Comparison of ENCODE assay signal across 8 cellular contexts in the genomic region with DNA sequence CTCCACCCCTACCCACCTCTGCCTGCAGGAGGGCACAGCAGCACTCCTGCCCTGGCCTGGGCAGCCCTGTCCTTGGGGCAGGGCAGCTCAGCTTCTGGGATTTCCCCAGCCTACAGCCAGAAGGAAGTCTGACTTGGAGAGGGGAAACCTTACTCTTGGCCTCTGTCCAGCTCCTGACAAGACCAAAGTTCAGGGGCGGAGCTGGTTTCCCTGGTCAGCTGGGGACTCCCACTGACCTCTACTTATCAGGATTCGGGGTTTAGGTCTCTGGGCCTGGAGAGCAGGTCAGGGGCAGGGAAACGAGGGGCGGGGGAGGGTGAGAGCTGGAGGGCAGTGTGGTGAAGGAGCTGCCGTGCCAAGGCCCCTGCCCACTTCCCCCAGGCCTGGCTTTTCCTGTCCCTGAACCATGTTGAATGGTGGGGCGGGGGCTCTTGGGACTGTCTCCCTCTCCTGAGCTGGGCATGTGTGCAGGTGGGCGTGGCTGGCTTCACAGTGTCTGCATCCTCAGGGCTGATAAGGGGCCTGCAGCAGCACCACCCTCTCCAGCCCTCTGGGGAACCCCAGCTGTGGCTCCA. TPM values are rescaled to one million over a fixed set of nuclear protein-coding genes. Genes with fewer than 3 reads are reported as not detected.
DNase-seq lines count a peak whose midpoint lies in the region; ATAC-seq and TF ChIP-seq lines count a peak whose summit lies in the region.
"Had no signal": no experiment of that assay in that cellular context is flagged by ENCODE, and none has a peak within 500 bp of the region (broad histone marks: within the 10 kb centered on the region; RNA-seq: fewer than 3 reads in every experiment).

No MANE protein-coding gene starts in this region.

- TF ChIP-seq CTCF in adrenal gland (IDR thresholded peaks at IDR 0.05) (no peak), testis (IDR thresholded peaks at IDR 0.05) (no peak)

- H3K4me3 ChIP-seq in adrenal gland (no peak overlapping the region), testis (no peak overlapping the region)

- peaks cover 7 to 20% of the 10 kb centered on the region in 2 donors for H3K4me1 ChIP-seq in adrenal gland (replicated peaks in 1 of 2)
- peaks cover 25% of the 10 kb centered on the region for H3K4me1 ChIP-seq in testis

- WGBS in adrenal gland, 4 donors, result 14 to 25% (median 19%) methylated on average over 4 to 7 of the region's 7 CpGs
- WGBS in testis, 2 donors, result 36 to 50% methylated on average over 3 to 7 of the region's 7 CpGs

- ATAC-seq in HG02884 (IDR thresholded peaks at IDR 0.05; ENCODE audit: unreplicated experiment), result no peak
- ATAC-seq in GM18907 (IDR thresholded peaks at IDR 0.05; ENCODE audit: unreplicated experiment), result no peak

- H3K27me3 ChIP-seq in adrenal gland (no peaks in the 10 kb centered on the region), testis (no peaks in the 10 kb centered on the region)
- H3K27me3 ChIP-seq: dorsolateral prefrontal cortex had no signal

- peak overlapping the region in 1 of 5 donors; percentile 43 for H3K27ac ChIP-seq in adrenal gland
- H3K27ac ChIP-seq in testis, result peak overlapping the region in 1 of 2 donors; percentile 28

- TF ChIP-seq POLR2A in adrenal gland (IDR thresholded peaks at IDR 0.05) (no peak), testis (IDR thresholded peaks at IDR 0.05) (no peak)

- H3K9me3 ChIP-seq in adrenal gland (replicated peaks in 1 of 3) (no peaks in the 10 kb centered on the region), testis (no peaks in the 10 kb centered on the region)

- H3K36me3 ChIP-seq in adrenal gland (replicated peaks in 1 of 2) (no peaks in the 10 kb centered on the region), testis (ENCODE audit: low read depth, missing control alignments) (no peaks in the 10 kb centered on the region)

- DNase-seq in LoVo (ENCODE audit: low spot score) (peak; percentile 75), adrenal gland (peak; percentile 51 to 76 (median 69)), iPS-NIHi7 (ENCODE audit: extremely low spot score) (peak; percentile 31), testis (peak; percentile 70), COLO668 (lab: John Stamatoyannopoulos, UW; ENCODE audit: unreplicated experiment) (no peak)
- DNase-seq: dorsolateral prefrontal cortex had no signal

- intact Hi-C loops in adrenal gland (cut with DNase I) (loop anchor here (2.0 kb wide), 1 partner anchor 64 kb away; no protein-coding TSS in a partner anchor), testis (cut with DNase I; ENCODE audit: low total_unique reads) (loop anchor here (5.0 kb wide), 1 partner anchor 63 kb away; no protein-coding TSS in a partner anchor)

RNA-seq across cellular contexts. Expression of gene ETV3, which starts 16.8 kb away (rescaled TPM):
- 10 to 100 TPM in 5 of 8 donors, 1 to 10 TPM in 3; 6.1 to 18.7 (median 14.8) TPM for total RNA-seq in adrenal gland
- 1 to 10 TPM; 3.3 to 8.5 (median 4.9) TPM for polyA plus RNA-seq in adrenal gland
- 10 to 100 TPM; 28.0 to 29.1 TPM for total RNA-seq in testis
- polyA plus RNA-seq in testis (ENCODE audit: insufficient read depth, low read depth, low replicate concordance), result 22.2 TPM

RNA-seq across cellular contexts. Expression of gene ETV3L, which starts 55.4 kb away (rescaled TPM):
- total RNA-seq in adrenal gland, result not detected
- polyA plus RNA-seq in adrenal gland, result not detected
- total RNA-seq in testis, result under 1 TPM in 1 of 2 donors, not detected in 1; 0.16 TPM
- not detected for polyA plus RNA-seq in testis (ENCODE audit: insufficient read depth, low read depth, low replicate concordance)
